ENCODE assay signal across 1 cellular context in the genomic region with DNA sequence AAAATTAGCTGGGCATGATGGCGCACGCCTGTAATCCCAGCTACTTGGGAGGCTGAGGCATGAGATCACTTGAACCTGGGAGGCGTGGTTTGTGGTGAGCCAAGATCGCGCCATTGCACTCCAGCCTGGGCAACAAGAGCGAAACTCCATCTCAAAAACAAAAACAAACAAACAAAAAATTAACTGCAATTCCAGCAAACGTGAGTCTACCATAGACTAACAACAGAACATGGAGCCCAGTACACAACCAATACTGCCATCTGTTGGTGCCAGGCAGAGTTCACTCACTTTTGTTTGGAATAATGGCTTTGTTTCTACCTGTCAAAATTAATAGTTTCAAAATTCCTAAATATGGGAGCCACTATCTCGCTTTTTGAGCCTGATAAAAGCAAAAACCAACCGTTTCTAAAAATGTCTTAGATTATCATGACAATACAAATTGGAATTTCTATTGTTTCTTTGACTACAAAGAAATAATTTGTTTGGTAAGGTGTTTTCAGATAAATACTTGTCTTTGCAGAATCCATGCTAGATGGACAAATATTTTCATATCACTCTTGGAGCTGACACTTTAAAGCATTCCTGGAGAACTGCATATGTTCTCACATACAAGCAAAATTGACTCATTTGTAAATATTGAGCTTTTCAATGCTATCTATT.
TF ChIP-seq lines count a peak whose summit lies in the region.

No MANE protein-coding gene starts in this region.

TF ChIP-seq in HEK293, 187 proteins besides CTCF, POLR2A, EP300 and RAD21 (continued from another document):
- no peak for TF ChIP-seq ZNF302 (tag by site-specific recombination; IDR thresholded peaks at IDR 0.05; ENCODE audit: low read depth)
- TF ChIP-seq SP7 (tag by site-specific recombination; IDR thresholded peaks at IDR 0.05) = no peak
- no peak for TF ChIP-seq ZNF274 (IDR thresholded peaks at IDR 0.05; ENCODE audit: low read length)
- no peak for TF ChIP-seq ZNF274 (tag by site-specific recombination; IDR thresholded peaks at IDR 0.05; ENCODE audit: borderline replicate concordance)
- TF ChIP-seq, protein P1, sequence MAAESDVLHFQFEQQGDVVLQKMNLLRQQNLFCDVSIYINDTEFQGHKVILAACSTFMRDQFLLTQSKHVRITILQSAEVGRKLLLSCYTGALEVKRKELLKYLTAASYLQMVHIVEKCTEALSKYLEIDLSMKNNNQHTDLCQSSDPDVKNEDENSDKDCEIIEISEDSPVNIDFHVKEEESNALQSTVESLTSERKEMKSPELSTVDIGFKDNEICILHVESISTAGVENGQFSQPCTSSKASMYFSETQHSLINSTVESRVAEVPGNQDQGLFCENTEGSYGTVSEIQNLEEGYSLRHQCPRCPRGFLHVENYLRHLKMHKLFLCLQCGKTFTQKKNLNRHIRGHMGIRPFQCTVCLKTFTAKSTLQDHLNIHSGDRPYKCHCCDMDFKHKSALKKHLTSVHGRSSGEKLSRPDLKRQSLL (tag by site-specific recombination; IDR thresholded peaks at IDR 0.05) = 0 out of 2 replicates have a peak, but pooled peaks have one; percentile 29
- TF ChIP-seq, protein P2, sequence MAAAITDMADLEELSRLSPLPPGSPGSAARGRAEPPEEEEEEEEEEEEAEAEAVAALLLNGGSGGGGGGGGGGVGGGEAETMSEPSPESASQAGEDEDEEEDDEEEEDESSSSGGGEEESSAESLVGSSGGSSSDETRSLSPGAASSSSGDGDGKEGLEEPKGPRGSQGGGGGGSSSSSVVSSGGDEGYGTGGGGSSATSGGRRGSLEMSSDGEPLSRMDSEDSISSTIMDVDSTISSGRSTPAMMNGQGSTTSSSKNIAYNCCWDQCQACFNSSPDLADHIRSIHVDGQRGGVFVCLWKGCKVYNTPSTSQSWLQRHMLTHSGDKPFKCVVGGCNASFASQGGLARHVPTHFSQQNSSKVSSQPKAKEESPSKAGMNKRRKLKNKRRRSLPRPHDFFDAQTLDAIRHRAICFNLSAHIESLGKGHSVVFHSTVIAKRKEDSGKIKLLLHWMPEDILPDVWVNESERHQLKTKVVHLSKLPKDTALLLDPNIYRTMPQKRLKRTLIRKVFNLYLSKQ (tag by site-specific recombination; IDR thresholded peaks at IDR 0.05; ENCODE audit: borderline replicate concordance) = no peak
- no peak for TF ChIP-seq ZEB2 (tag by site-specific recombination; IDR thresholded peaks at IDR 0.05)
- peak; percentile 61 for TF ChIP-seq ZBTB17 (tag by site-specific recombination; IDR thresholded peaks at IDR 0.05)
- peak; percentile 46; the same call in 1 of the 2 replicates for TF ChIP-seq PRDM10 (tag by site-specific recombination; IDR thresholded peaks at IDR 0.05)
- TF ChIP-seq, protein P3, sequence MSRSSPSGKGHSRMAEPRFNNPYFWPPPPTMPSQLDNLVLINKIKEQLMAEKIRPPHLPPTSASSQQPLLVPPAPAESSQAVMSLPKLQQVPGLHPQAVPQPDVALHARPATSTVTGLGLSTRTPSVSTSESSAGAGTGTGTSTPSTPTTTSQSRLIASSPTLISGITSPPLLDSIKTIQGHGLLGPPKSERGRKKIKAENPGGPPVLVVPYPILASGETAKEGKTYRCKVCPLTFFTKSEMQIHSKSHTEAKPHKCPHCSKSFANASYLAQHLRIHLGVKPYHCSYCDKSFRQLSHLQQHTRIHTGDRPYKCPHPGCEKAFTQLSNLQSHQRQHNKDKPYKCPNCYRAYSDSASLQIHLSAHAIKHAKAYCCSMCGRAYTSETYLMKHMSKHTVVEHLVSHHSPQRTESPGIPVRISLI (tag by site-specific recombination; IDR thresholded peaks at IDR 0.05) = 0 out of 2 replicates have a peak, but pooled peaks have one; percentile 34
- TF ChIP-seq ZNF311 (tag by site-specific recombination; IDR thresholded peaks at IDR 0.05; ENCODE audit: borderline replicate concordance) = no peak
